Comparison of ENCODE assay signal across 15 cellular contexts in genomic region chr12:116092162-116092561, GRCh38.
DNase-seq lines count a peak whose midpoint lies in the region; ATAC-seq and TF ChIP-seq lines count a peak whose summit lies in the region.
"Had no signal": no experiment of that assay in that cellular context is flagged by ENCODE, and none has a peak within 500 bp of the region (broad histone marks: within the 10 kb centered on the region; RNA-seq: fewer than 3 reads in every experiment).

No MANE protein-coding gene starts in this region.

- no peaks in the 10 kb centered on the region; the same call in 1 of the 2 replicates for H3K36me3 ChIP-seq in Loucy (ENCODE audit: insufficient read depth, low read length)
- peaks cover 24% of the 10 kb centered on the region for H3K36me3 ChIP-seq in neutrophil

- H3K4me2 ChIP-seq in Loucy (ENCODE audit: low read depth, low read length, poor library complexity, severe bottlenecking), result peak overlapping the region; percentile 7

- no peaks in the 10 kb centered on the region for H3K9me3 Mint-ChIP-seq in activated naive CD4-positive, alpha-beta T cell treated with anti-CD3 and anti-CD28 coated beads, Interleukin-2, amount 50 U/mL, for 24 hours
- H3K9me3 Mint-ChIP-seq in activated naive CD4-positive, alpha-beta T cell treated with anti-CD3 and anti-CD28 coated beads for 36 hours, result no peaks in the 10 kb centered on the region
- H3K9me3 Mint-ChIP-seq in effector memory CD8-positive, alpha-beta T cell, result no peaks in the 10 kb centered on the region
- H3K9me3 Mint-ChIP-seq: CD4-positive, alpha-beta memory T cell had no signal

- intact Hi-C loops in activated naive CD4-positive, alpha-beta T cell treated with anti-CD3 and anti-CD28 coated beads for 36 hours (cut with micrococcal nuclease), result no loop called here

- no peak for DNase-seq in activated naive CD4-positive, alpha-beta T cell treated with anti-CD3 and anti-CD28 coated beads for 36 hours
- DNase-seq in effector memory CD8-positive, alpha-beta T cell, result no peak
- no peak for DNase-seq in SIG-M5 (lab: John Stamatoyannopoulos, UW)
- DNase-seq in germinal center (ENCODE audit: low spot score), result no peak
- DNase-seq: C1 segment of cervical spinal cord; CD4-positive, alpha-beta memory T cell; DMS53; GF-D8; HCEC 1CT; IMR-90 had no signal

- peak overlapping the region; percentile 28 for H3K9ac ChIP-seq in Loucy (ENCODE audit: low read depth, low read length, poor library complexity, severe bottlenecking)

- no peaks in the 10 kb centered on the region for H3K9me2 ChIP-seq in Loucy (replicated peaks; ENCODE audit: low read depth, low read length)

- ATAC-seq in effector memory CD8-positive, alpha-beta T cell (replicated peaks), result no peak
- ATAC-seq in activated CD4-positive, CD25-positive, alpha-beta regulatory T cell treated with anti-CD3 and anti-CD28 coated beads, Interleukin-2, amount 50 U/mL, for 24 hours, result no peak

- no peak for TF ChIP-seq CTCF in Loucy (conservative IDR thresholded peaks at IDR 0.05; ENCODE audit: low read length)
- no peak for TF ChIP-seq CTCF in neutrophil (IDR thresholded peaks at IDR 0.05)

- no peaks in the 10 kb centered on the region for H3K9me3 ChIP-seq in Loucy (ENCODE audit: insufficient read depth, low read depth, low read length)
- no peaks in the 10 kb centered on the region for H3K9me3 ChIP-seq in neutrophil

- no peak overlapping the region for H3K4me3 Mint-ChIP-seq in activated naive CD4-positive, alpha-beta T cell treated with anti-CD3 and anti-CD28 coated beads, Interleukin-2, amount 50 U/mL, for 24 hours
- H3K4me3 Mint-ChIP-seq in activated naive CD4-positive, alpha-beta T cell treated with anti-CD3 and anti-CD28 coated beads for 36 hours, result no peak overlapping the region
- H3K4me3 Mint-ChIP-seq in effector memory CD8-positive, alpha-beta T cell, result no peak overlapping the region
- H3K4me3 Mint-ChIP-seq: B cell; CD4-positive, alpha-beta memory T cell had no signal

- H3K4me1 ChIP-seq in Loucy (ENCODE audit: insufficient read depth, low read length, poor library complexity, severe bottlenecking), result peaks cover 44% of the 10 kb centered on the region
- H3K4me1 ChIP-seq in neutrophil (ENCODE audit: control insufficient read depth in 1 of 2, insufficient read depth in 1 of 2, low read depth in 1 of 2, low read length in 1 of 2), result peaks cover 13 to 14% of the 10 kb centered on the region in 2 experiments

- peaks cover 5% of the 10 kb centered on the region; the same call in 1 of the 2 replicates for H3F3A ChIP-seq in Loucy (ENCODE audit: low read depth)

- H3K27me3 Mint-ChIP-seq in activated naive CD4-positive, alpha-beta T cell treated with anti-CD3 and anti-CD28 coated beads, Interleukin-2, amount 50 U/mL, for 24 hours, result no peaks in the 10 kb centered on the region
- H3K27me3 Mint-ChIP-seq in activated naive CD4-positive, alpha-beta T cell treated with anti-CD3 and anti-CD28 coated beads for 36 hours (ENCODE audit: low read depth), result no peaks in the 10 kb centered on the region
- H3K27me3 Mint-ChIP-seq in effector memory CD8-positive, alpha-beta T cell, result no peaks in the 10 kb centered on the region
- H3K27me3 Mint-ChIP-seq: B cell; CD4-positive, alpha-beta memory T cell had no signal

- peak overlapping the region; percentile 5 for H3K27ac ChIP-seq in neutrophil

- H2AFZ ChIP-seq in Loucy (ENCODE audit: low read length), result no peak overlapping the region

- no peaks in the 10 kb centered on the region for H4K20me1 ChIP-seq in Loucy (ENCODE audit: insufficient read depth, low read length, poor library complexity, severe bottlenecking)

- CTCF ChIA-PET in activated naive CD4-positive, alpha-beta T cell treated with anti-CD3 and anti-CD28 coated beads for 36 hours (lab: Charles Lee), result interaction anchor here (0.6 to 1.6 kb wide), 3 partner anchors 24 to 150 kb away, joined by 3 to 4 read pairs (median 3); no protein-coding TSS in a partner anchor

- H3K4me1 Mint-ChIP-seq in activated naive CD4-positive, alpha-beta T cell treated with anti-CD3 and anti-CD28 coated beads, Interleukin-2, amount 50 U/mL, for 24 hours, result peaks cover 66% of the 10 kb centered on the region
- peaks cover 42% of the 10 kb centered on the region for H3K4me1 Mint-ChIP-seq in activated naive CD4-positive, alpha-beta T cell treated with anti-CD3 and anti-CD28 coated beads for 36 hours (ENCODE audit: low read depth)
- H3K4me1 Mint-ChIP-seq in effector memory CD8-positive, alpha-beta T cell (ENCODE audit: low read depth in 2 of 2), result peaks cover 22 to 41% of the 10 kb centered on the region in 2 donors

- peak overlapping the region; percentile 56 for H3K27ac Mint-ChIP-seq in activated naive CD4-positive, alpha-beta T cell treated with anti-CD3 and anti-CD28 coated beads, Interleukin-2, amount 50 U/mL, for 24 hours
- no peak overlapping the region for H3K27ac Mint-ChIP-seq in activated naive CD4-positive, alpha-beta T cell treated with anti-CD3 and anti-CD28 coated beads for 36 hours
- H3K27ac Mint-ChIP-seq in effector memory CD8-positive, alpha-beta T cell, result peak overlapping the region; percentile 2 to 47
- H3K27ac Mint-ChIP-seq: B cell had no signal

- H3K27me3 ChIP-seq in Loucy (ENCODE audit: insufficient read depth, low read length, poor library complexity, severe bottlenecking) (no peaks in the 10 kb centered on the region), neutrophil (no peaks in the 10 kb centered on the region)

- peaks cover 48% of the 10 kb centered on the region for H3K79me2 ChIP-seq in Loucy (ENCODE audit: insufficient read depth, low read length)

- H3K4me3 ChIP-seq in Loucy (ENCODE audit: low read length, poor library complexity, severe bottlenecking) (no peak overlapping the region), neutrophil (ENCODE audit: low read depth in 1 of 2, low read length in 1 of 2) (no peak overlapping the region)

- H3K36me3 Mint-ChIP-seq in activated naive CD4-positive, alpha-beta T cell treated with anti-CD3 and anti-CD28 coated beads, Interleukin-2, amount 50 U/mL, for 24 hours, result peaks cover 21% of the 10 kb centered on the region
- H3K36me3 Mint-ChIP-seq in activated naive CD4-positive, alpha-beta T cell treated with anti-CD3 and anti-CD28 coated beads for 36 hours (ENCODE audit: low read depth), result peaks cover 16% of the 10 kb centered on the region
- H3K36me3 Mint-ChIP-seq in effector memory CD8-positive, alpha-beta T cell (ENCODE audit: insufficient read depth), result peaks cover 4% of the 10 kb centered on the region
